ENCODE assay signal across 11 cellular contexts in genomic region chr11:45158210-45158644, GRCh38. TPM values are rescaled to one million over a fixed set of nuclear protein-coding genes. Genes with fewer than 3 reads are reported as not detected.
DNase-seq lines count a peak whose midpoint lies in the region; ATAC-seq, FAIRE-seq and TF ChIP-seq lines count a peak whose summit lies in the region.
"Had no signal": no experiment of that assay in that cellular context is flagged by ENCODE, and none has a peak within 500 bp of the region (broad histone marks: within the 10 kb centered on the region; RNA-seq: fewer than 3 reads in every experiment).

No MANE protein-coding gene starts in this region.

- peak overlapping the region; percentile 23 for H2BK12ac ChIP-seq in neuronal stem cell (ENCODE audit: low read length)

- ATAC-seq in Right ventricle myocardium superior (ENCODE audit: poor library complexity) (peak; percentile 62), upper lobe of left lung (ENCODE audit: low FRiP score in 2 of 2) (peak; percentile 37 to 42)

- no peak for FAIRE-seq in H54 (lab: Jason Lieb, UNC)

- H3K27ac ChIP-seq in neuronal stem cell (replicated peaks; ENCODE audit: low read length) (no peak overlapping the region), upper lobe of left lung (peak overlapping the region in 3 of 4 donors; percentile 24 to 41 (median 41))

- H2BK15ac ChIP-seq in neuronal stem cell (ENCODE audit: low read length) = no peak overlapping the region

- no peak overlapping the region for H3K4me3 ChIP-seq in adipocyte (ENCODE audit: low read length)
- H3K4me3 ChIP-seq in neuronal stem cell (ENCODE audit: low read length in 2 of 2) = no peak overlapping the region
- no peak overlapping the region for H3K4me3 ChIP-seq in upper lobe of left lung

- H3K36me3 ChIP-seq in adipocyte (ENCODE audit: control insufficient read depth, insufficient read depth, low read length, severe bottlenecking) (no peaks in the 10 kb centered on the region), neuronal stem cell (replicated peaks in 1 of 2; ENCODE audit: control insufficient read depth in 2 of 2, insufficient read depth in 2 of 2, low read length in 2 of 2) (no peaks in the 10 kb centered on the region), upper lobe of left lung (no peaks in the 10 kb centered on the region)

- no peak overlapping the region for H3K14ac ChIP-seq in neuronal stem cell (ENCODE audit: low read length)

- TF ChIP-seq POLR2A in upper lobe of left lung (IDR thresholded peaks at IDR 0.05) (no peak), H54 (IDR thresholded peaks at IDR 0.05; ENCODE audit: low read depth, low read length) (no peak)

- H3K4me1 ChIP-seq in adipocyte (ENCODE audit: control insufficient read depth, insufficient read depth, low read length) = peaks cover 24% of the 10 kb centered on the region
- peaks cover 9 to 13% of the 10 kb centered on the region in 2 donors for H3K4me1 ChIP-seq in neuronal stem cell (ENCODE audit: control insufficient read depth in 2 of 2, insufficient read depth in 1 of 2, low read depth in 1 of 2, low read length in 2 of 2)
- H3K4me1 ChIP-seq in upper lobe of left lung = peaks cover 15 to 49% (median 25%) of the 10 kb centered on the region in 4 donors

- WGBS in neuronal stem cell (ENCODE audit: extremely low coverage in 2 of 2, insufficient read length in 2 of 2, insufficient replicate concordance in 1 of 2), 2 donors = no CpG with 5 or more reads among the region's 5 CpGs
- WGBS in upper lobe of left lung, 2 donors = 26 to 60% methylated on average over 1 to 5 of the region's 5 CpGs

- intact Hi-C loops in Right ventricle myocardium superior (cut with DNase I) = no loop called here

- peak overlapping the region; percentile 83 for H4K8ac ChIP-seq in neuronal stem cell (ENCODE audit: low read depth, low read length)

- no peak overlapping the region for H2BK120ac ChIP-seq in neuronal stem cell (ENCODE audit: low read depth, low read length)

- no peaks in the 10 kb centered on the region for H3K9me3 ChIP-seq in adipocyte (ENCODE audit: control insufficient read depth, low read length)
- no peaks in the 10 kb centered on the region for H3K9me3 ChIP-seq in neuronal stem cell (replicated peaks in 1 of 2; ENCODE audit: control insufficient read depth in 2 of 2, insufficient read depth in 1 of 2, low read depth in 1 of 2, low read length in 2 of 2)
- H3K9me3 ChIP-seq in upper lobe of left lung = no peaks in the 10 kb centered on the region

- peak overlapping the region; percentile 92 for H2AK5ac ChIP-seq in neuronal stem cell (ENCODE audit: low read depth, low read length)

- peak overlapping the region; percentile 2 for H3K23ac ChIP-seq in neuronal stem cell (ENCODE audit: low read depth, low read length, poor library complexity)

- peak overlapping the region; percentile 15 for H3K18ac ChIP-seq in neuronal stem cell (ENCODE audit: low read length)

- no peak for TF ChIP-seq CTCF in upper lobe of left lung (IDR thresholded peaks at IDR 0.05)

- H3K9ac ChIP-seq in adipocyte (ENCODE audit: low read length) (peak overlapping the region; percentile 45), neuronal stem cell (ENCODE audit: low read depth, low read length, poor library complexity) (peak overlapping the region; percentile 26)

- peak overlapping the region; percentile 35 for H2BK5ac ChIP-seq in neuronal stem cell (ENCODE audit: low read length)

- DNase-seq in adipocyte (ENCODE audit: low read depth) (peak; percentile 69), Right ventricle myocardium superior (peak; percentile 65), neuronal stem cell (ENCODE audit: low spot score) (no peak), upper lobe of left lung (peak; percentile 42 to 62), H54 (ENCODE audit: insufficient read length, low spot score) (no peak), germinal center (ENCODE audit: low spot score) (no peak), DMS53 (lab: John Stamatoyannopoulos, UW) (no peak)
- DNase-seq: amygdala, MM.1S, NCI-H526 treated with DMSO at 0.1 percent for 48 hours, T-cell had no signal

- peaks cover 14% of the 10 kb centered on the region for H3K79me1 ChIP-seq in neuronal stem cell (ENCODE audit: low read depth, low read length)

- no peak overlapping the region for H3K4me2 ChIP-seq in neuronal stem cell (ENCODE audit: insufficient read depth, low read length, poor library complexity, severe bottlenecking)

- TF ChIP-seq EP300 in upper lobe of left lung (IDR thresholded peaks at IDR 0.05) = no peak

- no peak overlapping the region for H3K4ac ChIP-seq in neuronal stem cell (ENCODE audit: low read length)

- H3K27me3 ChIP-seq in adipocyte (replicated peaks; ENCODE audit: control insufficient read depth, insufficient read depth, low read length) (no peaks in the 10 kb centered on the region), neuronal stem cell (ENCODE audit: control insufficient read depth in 3 of 3, insufficient read depth in 3 of 3, low read depth in 1 of 3, low read length in 3 of 3) (no peaks in the 10 kb centered on the region), upper lobe of left lung (no peaks in the 10 kb centered on the region)

- peak overlapping the region; percentile 18 for H2AFZ ChIP-seq in neuronal stem cell (ENCODE audit: low read length)

- no peak overlapping the region for H4K91ac ChIP-seq in neuronal stem cell (ENCODE audit: low read depth, low read length, poor library complexity)

RNA-seq across cellular contexts. Expression of gene PRDM11, which starts 11.8 kb away (rescaled TPM):
- total RNA-seq in Right ventricle myocardium superior = 17.3 TPM
- 2.6 TPM for polyA plus RNA-seq in neuronal stem cell (2013, experiment 1 of 2)
- polyA plus RNA-seq in neuronal stem cell (2013, experiment 2 of 2) = 2.5 TPM
- total RNA-seq in upper lobe of left lung = 10 to 100 TPM; 12.7 to 21.1 (median 16.0) TPM

Comparison
In these comparisons a context has a peak if more than half of its experiments do, and no peak if none do; other contexts are left out.
1. DNase-seq: peak in adipocyte (single experiment), Right ventricle myocardium superior (single experiment) and upper lobe of left lung (2 of 2); none in neuronal stem cell (single experiment), H54 (single experiment), germinal center (single experiment) and DMS53 (single experiment).